Comparison of ENCODE assay signal across 8 cellular contexts in genomic region chr17:3558603-3559269, GRCh38. TPM values are rescaled to one million over a fixed set of nuclear protein-coding genes. Genes with fewer than 3 reads are reported as not detected.
DNase-seq lines count a peak whose midpoint lies in the region; ATAC-seq and TF ChIP-seq lines count a peak whose summit lies in the region.

No MANE protein-coding gene starts in this region.

- peak; percentile 71 for ATAC-seq in GM21526 (IDR thresholded peaks at IDR 0.05; ENCODE audit: low FRiP score, unreplicated experiment)
- ATAC-seq in stimulated activated naive B cell treated with anti-CD40 and anti-IgM and Interleukin-4, amounts not matched to agents 10 μg/mL and 1 μg/mL and 100 μg/mL, for 72 hours (replicated peaks) = peak; percentile 82 to 86

- peak overlapping the region; percentile 82 for H3K27ac Mint-ChIP-seq in stimulated activated naive B cell treated with anti-CD40 and anti-IgM and Interleukin-4, amounts not matched to agents 10 μg/mL and 1 μg/mL and 100 μg/mL, for 72 hours

- DNase-seq in activated CD8-positive, alpha-beta memory T cell treated with anti-CD3 and anti-CD28 coated beads, Interleukin-2, amount 50 U/mL, for 4 hours = peak; percentile 36
- DNase-seq in islet precursor cell = peak; percentile 64
- peak; percentile 76 for DNase-seq in stimulated activated naive B cell treated with anti-CD40 and anti-IgM and Interleukin-4, amounts not matched to agents 10 μg/mL and 1 μg/mL and 100 μg/mL, for 72 hours
- DNase-seq in mesenteric fat pad (ENCODE audit: low spot score) = no peak
- DNase-seq in NOMO-1 treated with dmso at 0.1 percent for 144 hours (lab: John Stamatoyannopoulos, UW; ENCODE audit: unreplicated experiment) = no peak

- peak overlapping the region; percentile 29 to 44 for H3K4me3 Mint-ChIP-seq in stimulated activated naive B cell treated with anti-CD40 and anti-IgM and Interleukin-4, amounts not matched to agents 10 μg/mL and 1 μg/mL and 100 μg/mL, for 72 hours

- H3K9me3 Mint-ChIP-seq in stimulated activated naive B cell treated with anti-CD40 and anti-IgM and Interleukin-4, amounts not matched to agents 10 μg/mL and 1 μg/mL and 100 μg/mL, for 72 hours = no peaks in the 10 kb centered on the region

- peaks cover 27% of the 10 kb centered on the region for H3K4me1 ChIP-seq in KMS-11 (ENCODE audit: low read depth, poor library complexity, severe bottlenecking)

- TF ChIP-seq POLR2A in GM10847 (IDR thresholded peaks at IDR 0.05; ENCODE audit: extremely low read depth, insufficient read length) = peak; percentile 45

- no peaks in the 10 kb centered on the region for H3K27me3 ChIP-seq in KMS-11 (ENCODE audit: insufficient read depth, low read depth)

- no peak for TF ChIP-seq CTCF in KMS-11 (conservative IDR thresholded peaks at IDR 0.05; ENCODE audit: low read depth, low read length)

- peaks cover 29 to 51% of the 10 kb centered on the region in 2 donors for H3K4me1 Mint-ChIP-seq in stimulated activated naive B cell treated with anti-CD40 and anti-IgM and Interleukin-4, amounts not matched to agents 10 μg/mL and 1 μg/mL and 100 μg/mL, for 72 hours

- H3K27me3 Mint-ChIP-seq in stimulated activated naive B cell treated with anti-CD40 and anti-IgM and Interleukin-4, amounts not matched to agents 10 μg/mL and 1 μg/mL and 100 μg/mL, for 72 hours = peaks cover 8 to 14% of the 10 kb centered on the region in 2 donors

- no peaks in the 10 kb centered on the region for H3K36me3 ChIP-seq in KMS-11 (ENCODE audit: insufficient read depth)

- H2AFZ ChIP-seq in KMS-11 (ENCODE audit: low read depth) = peak overlapping the region; percentile 71

- H4K20me1 ChIP-seq in KMS-11 (ENCODE audit: insufficient read depth) = no peaks in the 10 kb centered on the region

- no peaks in the 10 kb centered on the region for H3K36me3 Mint-ChIP-seq in stimulated activated naive B cell treated with anti-CD40 and anti-IgM and Interleukin-4, amounts not matched to agents 10 μg/mL and 1 μg/mL and 100 μg/mL, for 72 hours

- no peak overlapping the region for H3K4me3 ChIP-seq in KMS-11 (IDR thresholded peaks at IDR 0.05; ENCODE audit: insufficient read depth, low read depth, low read length)

- peak overlapping the region; percentile 55; the same call in 1 of the 2 replicates for H3K9ac ChIP-seq in KMS-11

- peak overlapping the region; percentile 76 for H3K27ac ChIP-seq in KMS-11

- peak overlapping the region; percentile 71 for H3K4me2 ChIP-seq in KMS-11

- no peaks in the 10 kb centered on the region for H3K79me2 ChIP-seq in KMS-11 (ENCODE audit: insufficient read depth, low read depth)

RNA-seq across cellular contexts. Expression of gene TRPV3, which starts 1.1 kb away (rescaled TPM):
- total RNA-seq in mesenteric fat pad = 1.2 TPM

RNA-seq across cellular contexts. Expression of gene TRPV1, which starts 50.5 kb away (rescaled TPM):
- 6.7 TPM for total RNA-seq in mesenteric fat pad

Comparison
In these comparisons a context has a peak if more than half of its experiments do, and no peak if none do; other contexts are left out.
1. DNase-seq: peak in activated CD8-positive, alpha-beta memory T cell treated with anti-CD3 and anti-CD28 coated beads, Interleukin-2, amount 50 U/mL, for 4 hours (single experiment), islet precursor cell (single experiment) and stimulated activated naive B cell treated with anti-CD40 and anti-IgM and Interleukin-4, amounts not matched to agents 10 μg/mL and 1 μg/mL and 100 μg/mL, for 72 hours (single experiment); none in mesenteric fat pad (single experiment) and NOMO-1 treated with dmso at 0.1 percent for 144 hours (single experiment).